Comparison of ENCODE assay signal across 24 cellular contexts in genomic region chr15:38705421-38706219, GRCh38.
DNase-seq lines count a peak whose midpoint lies in the region; FAIRE-seq and TF ChIP-seq lines count a peak whose summit lies in the region.
"Had no signal": no experiment of that assay in that cellular context is flagged by ENCODE, and none has a peak within 500 bp of the region (broad histone marks: within the 10 kb centered on the region; RNA-seq: fewer than 3 reads in every experiment).

No MANE protein-coding gene starts in this region.

- no peak overlapping the region for H3K4me2 ChIP-seq in OCI-LY7 (ENCODE audit: low read length)

- H3K27ac ChIP-seq in OCI-LY7 (ENCODE audit: low read depth, low read length, poor library complexity, severe bottlenecking), result no peak overlapping the region
- H3K27ac ChIP-seq: epithelial cell of prostate, lower lobe of right lung, neutrophil, VCaP had no signal

- H3K4me1 Mint-ChIP-seq in activated naive CD4-positive, alpha-beta T cell treated with anti-CD3 and anti-CD28 coated beads for 36 hours (ENCODE audit: low read depth), result no peaks in the 10 kb centered on the region
- H3K4me1 Mint-ChIP-seq: central memory CD8-positive, alpha-beta T cell had no signal

- TF ChIP-seq CTCF in epithelial cell of esophagus (IDR thresholded peaks at IDR 0.05; ENCODE audit: insufficient read depth, low read depth, low read length, missing control alignments) (no peak), OCI-LY7 (conservative IDR thresholded peaks at IDR 0.05; ENCODE audit: low read length) (no peak)

- intact Hi-C loops in activated naive CD4-positive, alpha-beta T cell treated with anti-CD3 and anti-CD28 coated beads for 36 hours (cut with micrococcal nuclease), result loop anchor here (2.0 to 5.0 kb wide), 3 partner anchors 111 to 1051 kb away; no protein-coding TSS in a partner anchor
- intact Hi-C loops in OCI-LY7 (cut with micrococcal nuclease; ENCODE audit: unreplicated experiment), result loop anchor here (5.0 to 10.0 kb wide), 2 partner anchors 109 to 1052 kb away; no protein-coding TSS in a partner anchor

- no peak overlapping the region for H2AFZ ChIP-seq in OCI-LY7 (ENCODE audit: low read length)

- H3K27me3 Mint-ChIP-seq in activated naive CD4-positive, alpha-beta T cell treated with anti-CD3 and anti-CD28 coated beads for 36 hours (ENCODE audit: low read depth), result no peaks in the 10 kb centered on the region
- H3K27me3 Mint-ChIP-seq: central memory CD8-positive, alpha-beta T cell had no signal

- no peak overlapping the region for H3K27ac Mint-ChIP-seq in activated naive CD4-positive, alpha-beta T cell treated with anti-CD3 and anti-CD28 coated beads for 36 hours
- H3K27ac Mint-ChIP-seq: HFFc6 had no signal

- no peaks in the 10 kb centered on the region for H3K4me1 ChIP-seq in OCI-LY7 (ENCODE audit: insufficient read depth, low read length, poor library complexity, severe bottlenecking)
- H3K4me1 ChIP-seq: lower lobe of right lung had no signal

- H3K9me3 ChIP-seq in OCI-LY7 (ENCODE audit: low read length), result no peaks in the 10 kb centered on the region
- H3K9me3 ChIP-seq: lower lobe of right lung, neutrophil had no signal

- H3K4me3 Mint-ChIP-seq in activated naive CD4-positive, alpha-beta T cell treated with anti-CD3 and anti-CD28 coated beads for 36 hours, result no peak overlapping the region
- H3K4me3 Mint-ChIP-seq: central memory CD8-positive, alpha-beta T cell; HFFc6 had no signal

- no peaks in the 10 kb centered on the region for H3K36me3 Mint-ChIP-seq in activated naive CD4-positive, alpha-beta T cell treated with anti-CD3 and anti-CD28 coated beads for 36 hours (ENCODE audit: low read depth)

- no peak for TF ChIP-seq POLR2A in GM12892 (IDR thresholded peaks at IDR 0.05; ENCODE audit: low read depth, low read length)

- no peaks in the 10 kb centered on the region for H3K9me2 ChIP-seq in OCI-LY7 (ENCODE audit: insufficient read depth, low read length)

- POLR2A ChIA-PET in OCI-LY7 (lab: Charles Lee), result interaction anchor here (0.6 to 1.1 kb wide), 3 partner anchors 9 to 115 kb away, joined by 3 to 4 read pairs (median 4); no protein-coding TSS in a partner anchor

- peak; percentile 70 for FAIRE-seq in GM12892 (lab: Jason Lieb, UNC)
- FAIRE-seq: GM19239 had no signal

- no peaks in the 10 kb centered on the region for H4K20me1 ChIP-seq in OCI-LY7 (ENCODE audit: insufficient read depth, low read length)

- no peaks in the 10 kb centered on the region for H3K9me3 Mint-ChIP-seq in activated naive CD4-positive, alpha-beta T cell treated with anti-CD3 and anti-CD28 coated beads for 36 hours
- H3K9me3 Mint-ChIP-seq: central memory CD8-positive, alpha-beta T cell; HFFc6 had no signal

- H3K79me2 ChIP-seq in OCI-LY7 (ENCODE audit: insufficient read depth, low read depth, low read length), result no peaks in the 10 kb centered on the region

- H3K4me3 ChIP-seq in epithelial cell of esophagus (ENCODE audit: low read length) (no peak overlapping the region), OCI-LY7 (ENCODE audit: low read depth, low read length, poor library complexity, severe bottlenecking) (no peak overlapping the region)
- H3K4me3 ChIP-seq: lower lobe of right lung had no signal

- BruUV-seq in OCI-LY7 (replicated peaks; lab: Mats Ljungman, UMichigan), result no TSS peak

- no peaks in the 10 kb centered on the region for H3K36me3 ChIP-seq in OCI-LY7 (ENCODE audit: insufficient read depth, low read length)
- H3K36me3 ChIP-seq: lower lobe of right lung, neutrophil had no signal

- CTCF ChIA-PET in activated naive CD4-positive, alpha-beta T cell treated with anti-CD3 and anti-CD28 coated beads for 36 hours (lab: Charles Lee), result interaction anchor here (0.7 to 8.0 kb wide), 8 partner anchors 10 to 268 kb away, joined by 3 to 63 read pairs (median 5); no protein-coding TSS in a partner anchor
- CTCF ChIA-PET in OCI-LY7 (lab: Charles Lee; ENCODE audit: unreplicated experiment), result no interaction called here

- no peak for DNase-seq in GM12892 (ENCODE audit: insufficient read length)
- DNase-seq in NCI-H524 (lab: John Stamatoyannopoulos, UW), result peak; percentile 57 to 86
- DNase-seq in epithelial cell of esophagus (ENCODE audit: low read depth), result peak; percentile 17
- peak; percentile 55 for DNase-seq in renal cortical epithelial cell (ENCODE audit: low read depth)
- no peak for DNase-seq in DMS114 treated with DMSO at 0.1 percent for 48 hours (lab: John Stamatoyannopoulos, UW; ENCODE audit: unreplicated experiment)
- no peak for DNase-seq in activated naive CD4-positive, alpha-beta T cell treated with anti-CD3 and anti-CD28 coated beads for 36 hours
- DNase-seq in OCI-LY7 (ENCODE audit: low spot score), result no peak
- DNase-seq: activated CD4-positive, alpha-beta T cell treated with anti-CD3 and anti-CD28 coated beads, Interleukin-2, amount 50 U/mL, for 4 hours; anterior cingulate cortex; DND-41; foreskin melanocyte; HFFc6; hypothalamus; Karpas-422; lower lobe of right lung; NCI-H187 treated with DMSO at 0.1 percent for 48 hours; NCI-H446; stimulated activated CD4-positive, alpha-beta T cell treated with anti-CD3 and anti-CD28 coated beads, Interleukin-4, amount 100 ng/mL, for 1 hour; stimulated activated naive CD8-positive, alpha-beta T cell treated with anti-CD3 and anti-CD28 coated beads, Interleukin-15, Interleukin-2, amounts not matched to agents 100 U/mL and 50 U/mL, for 24 hours had no signal

Comparison
In these comparisons a context has a peak if more than half of its experiments do, and no peak if none do; other contexts are left out.
1. DNase-seq: peak in NCI-H524 (2 of 2), epithelial cell of esophagus (single experiment) and renal cortical epithelial cell (single experiment); none in GM12892 (single experiment), DMS114 treated with DMSO at 0.1 percent for 48 hours (single experiment), activated naive CD4-positive, alpha-beta T cell treated with anti-CD3 and anti-CD28 coated beads for 36 hours (single experiment) and OCI-LY7 (single experiment).